In genomic region chr11:104531075-104531474, GRCh38 we compare ENCODE assay signal across 12 cellular contexts.
DNase-seq lines count a peak whose midpoint lies in the region; ATAC-seq, FAIRE-seq and TF ChIP-seq lines count a peak whose summit lies in the region.
"Had no signal": no experiment of that assay in that cellular context is flagged by ENCODE, and none has a peak within 500 bp of the region (broad histone marks: within the 10 kb centered on the region; RNA-seq: fewer than 3 reads in every experiment).

No MANE protein-coding gene starts in this region.

- intact Hi-C loops in adrenal gland (cut with DNase I), result no loop called here
- intact Hi-C loops in natural killer cell (cut with micrococcal nuclease), result loop anchor here (10.0 kb wide), 1 partner anchor 474 kb away; no protein-coding TSS in a partner anchor

- TF ChIP-seq POLR2A in adrenal gland (IDR thresholded peaks at IDR 0.05) (no peak), GM12892 (IDR thresholded peaks at IDR 0.05; ENCODE audit: low read depth, low read length) (no peak)

- no peak overlapping the region for H3K27ac Mint-ChIP-seq in natural killer cell

- no peaks in the 10 kb centered on the region for H3K9me3 ChIP-seq in adrenal gland (replicated peaks in 1 of 3)

- ATAC-seq in HG03354 (IDR thresholded peaks at IDR 0.05; ENCODE audit: poor library complexity, severe bottlenecking, unreplicated experiment), result peak; percentile 62
- peak in 2 of 3 donors; percentile 29 to 40 for ATAC-seq in natural killer cell

- no peaks in the 10 kb centered on the region for H3K36me3 Mint-ChIP-seq in natural killer cell

- H3K27ac ChIP-seq in adrenal gland, result no peak overlapping the region
- H3K27ac ChIP-seq: KMS-11 had no signal

- FAIRE-seq in GM12892 (lab: Jason Lieb, UNC), result no peak
- FAIRE-seq: A204.1 had no signal

- TF ChIP-seq CTCF in adrenal gland (IDR thresholded peaks at IDR 0.05), result peak in 4 of 6 experiments; percentile 10 to 27 (median 18)
- peak; percentile 9 for TF ChIP-seq CTCF in natural killer cell (IDR thresholded peaks at IDR 0.05)

- no peaks in the 10 kb centered on the region for H3K27me3 ChIP-seq in adrenal gland

- no peak overlapping the region for H3K4me3 ChIP-seq in adrenal gland

- H3K4me1 Mint-ChIP-seq in natural killer cell, result no peaks in the 10 kb centered on the region
- H3K4me1 Mint-ChIP-seq: activated B cell treated with CpG ODN at 0.5 μM for 24 hours had no signal

- H3K4me3 Mint-ChIP-seq in natural killer cell, result no peak overlapping the region
- H3K4me3 Mint-ChIP-seq: activated B cell treated with CpG ODN at 0.5 μM for 24 hours, nephron had no signal

- WGBS in adrenal gland, 4 donors, result 97 to 100% (median 98%) methylated on average over 2 of the region's 2 CpGs

- H3K27me3 Mint-ChIP-seq in natural killer cell (ENCODE audit: low read depth in 2 of 2), result peaks cover 0 to 9% of the 10 kb centered on the region in 2 donors
- H3K27me3 Mint-ChIP-seq: activated B cell treated with CpG ODN at 0.5 μM for 24 hours had no signal

- no peaks in the 10 kb centered on the region for H3K4me1 ChIP-seq in adrenal gland (replicated peaks in 1 of 2)

- DNase-seq in DMS53 (lab: John Stamatoyannopoulos, UW) (peak; percentile 53), DMS53 treated with DMSO at 0.1 percent for 48 hours (lab: John Stamatoyannopoulos, UW; ENCODE audit: unreplicated experiment) (no peak), adrenal gland (no peak), natural killer cell (no peak), GM03348 (ENCODE audit: low spot score) (no peak), NCI-H1694 treated with DMSO at 0.1 percent for 48 hours (lab: John Stamatoyannopoulos, UW) (no peak), GM12892 (ENCODE audit: insufficient read length) (no peak)
- DNase-seq: activated B cell treated with CpG ODN at 0.5 μM for 24 hours had no signal

- no peaks in the 10 kb centered on the region for H3K9me3 Mint-ChIP-seq in natural killer cell
- H3K9me3 Mint-ChIP-seq: activated B cell treated with CpG ODN at 0.5 μM for 24 hours, nephron had no signal

- no peaks in the 10 kb centered on the region for H3K36me3 ChIP-seq in adrenal gland (replicated peaks in 1 of 2)
